Comparison of ENCODE assay signal across 25 cellular contexts in genomic region chr19:27772059-27772458, GRCh38.
"Had no signal": no experiment of that assay in that cellular context is flagged by ENCODE, and none has a peak within 500 bp of the region (broad histone marks: within the 10 kb centered on the region; RNA-seq: fewer than 3 reads in every experiment).

No MANE protein-coding gene starts in this region.

- H3K27ac Mint-ChIP-seq: IgD-negative memory B cell had no signal

- H3K27ac ChIP-seq: HL-60, KMS-11, SJSA1, SK-N-MC had no signal

- H3K4me3 ChIP-seq: K562, SJSA1, SK-N-MC had no signal

- DNase-seq: Kasumi-1, MM.1S, NCI-H1092 treated with DMSO at 0.1 percent for 48 hours, NCI-H1436, NCI-H187, NCI-H2029, NCI-H2081 treated with DMSO at 0.1 percent for 48 hours, NCI-H2171, NCI-H226, NCI-H446, NCI-H510A, NCI-H524 treated with DMSO at 0.1 percent for 48 hours, NCI-H69, NCI-H774, Right ventricle myocardium superior, RPMI8226, SIG-M5 had no signal

- H3K27me3 ChIP-seq: SJSA1 had no signal

- FAIRE-seq: HTR-8/SVneo, K562, RCC 7860 had no signal

- H3K4me3 Mint-ChIP-seq: IgD-negative memory B cell had no signal

- H3K4me1 ChIP-seq: SJSA1 had no signal

- H3K27me3 Mint-ChIP-seq: IgD-negative memory B cell had no signal

- ATAC-seq: K562 had no signal
